1 cellular context compared by ENCODE assay signal in the genomic region with DNA sequence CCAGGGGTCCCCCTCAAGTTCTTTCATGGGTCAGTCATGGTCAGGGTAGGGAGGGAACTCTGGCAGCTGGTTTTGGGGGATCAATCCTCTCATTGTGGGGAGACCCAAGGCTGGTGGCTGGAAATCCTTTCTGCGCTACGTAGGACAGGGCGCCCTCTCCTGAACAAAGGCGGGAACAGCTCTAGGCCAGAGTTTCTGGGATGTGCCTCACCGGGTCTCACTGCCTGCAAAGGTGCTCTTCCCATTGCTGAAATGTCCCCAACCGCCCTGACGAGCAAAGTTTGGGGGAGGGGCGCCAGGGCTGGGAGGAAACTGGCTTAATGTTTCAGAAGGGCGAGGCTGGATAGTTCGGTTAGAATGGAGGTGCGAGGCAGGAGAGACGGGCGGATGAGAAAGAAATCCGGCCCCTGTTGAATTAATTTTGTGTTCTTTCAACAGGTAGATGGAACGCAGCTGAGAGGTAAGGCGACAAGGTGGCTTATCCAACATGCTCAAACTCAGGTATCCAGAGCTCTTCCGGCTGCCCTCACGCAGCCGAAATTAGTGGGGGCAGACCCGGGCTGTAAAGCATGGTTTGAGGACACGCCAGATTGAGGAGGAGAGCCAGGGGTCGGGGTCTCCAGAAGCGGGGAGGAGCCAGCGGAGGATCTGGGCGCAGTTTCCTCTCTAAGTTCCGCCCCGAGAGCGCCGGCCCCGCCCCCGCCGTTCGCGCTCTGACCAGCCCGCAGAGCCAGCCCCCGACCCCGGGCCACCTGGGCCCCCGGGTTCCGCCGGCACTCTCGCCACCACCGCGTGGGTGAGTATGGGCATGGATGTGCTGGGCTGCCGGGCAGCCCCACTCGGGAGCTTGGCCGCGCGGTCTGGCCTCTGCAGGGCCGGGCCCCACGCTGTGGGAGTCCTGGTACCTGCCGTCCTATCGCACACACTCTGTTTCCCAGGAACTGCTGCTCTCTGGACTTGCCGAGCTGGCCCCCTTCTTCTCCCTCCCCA.
TF ChIP-seq lines count a peak whose summit lies in the region.

PGAP2 (plus strand) TSS at position 705 of the 990 bp plus-strand sequence. CDS start 2,700 bp downstream, outside the sequence.

TF ChIP-seq in K562, 482 proteins besides CTCF, POLR2A, EP300 and RAD21 (continues in another document):
- TF ChIP-seq, protein P1, sequence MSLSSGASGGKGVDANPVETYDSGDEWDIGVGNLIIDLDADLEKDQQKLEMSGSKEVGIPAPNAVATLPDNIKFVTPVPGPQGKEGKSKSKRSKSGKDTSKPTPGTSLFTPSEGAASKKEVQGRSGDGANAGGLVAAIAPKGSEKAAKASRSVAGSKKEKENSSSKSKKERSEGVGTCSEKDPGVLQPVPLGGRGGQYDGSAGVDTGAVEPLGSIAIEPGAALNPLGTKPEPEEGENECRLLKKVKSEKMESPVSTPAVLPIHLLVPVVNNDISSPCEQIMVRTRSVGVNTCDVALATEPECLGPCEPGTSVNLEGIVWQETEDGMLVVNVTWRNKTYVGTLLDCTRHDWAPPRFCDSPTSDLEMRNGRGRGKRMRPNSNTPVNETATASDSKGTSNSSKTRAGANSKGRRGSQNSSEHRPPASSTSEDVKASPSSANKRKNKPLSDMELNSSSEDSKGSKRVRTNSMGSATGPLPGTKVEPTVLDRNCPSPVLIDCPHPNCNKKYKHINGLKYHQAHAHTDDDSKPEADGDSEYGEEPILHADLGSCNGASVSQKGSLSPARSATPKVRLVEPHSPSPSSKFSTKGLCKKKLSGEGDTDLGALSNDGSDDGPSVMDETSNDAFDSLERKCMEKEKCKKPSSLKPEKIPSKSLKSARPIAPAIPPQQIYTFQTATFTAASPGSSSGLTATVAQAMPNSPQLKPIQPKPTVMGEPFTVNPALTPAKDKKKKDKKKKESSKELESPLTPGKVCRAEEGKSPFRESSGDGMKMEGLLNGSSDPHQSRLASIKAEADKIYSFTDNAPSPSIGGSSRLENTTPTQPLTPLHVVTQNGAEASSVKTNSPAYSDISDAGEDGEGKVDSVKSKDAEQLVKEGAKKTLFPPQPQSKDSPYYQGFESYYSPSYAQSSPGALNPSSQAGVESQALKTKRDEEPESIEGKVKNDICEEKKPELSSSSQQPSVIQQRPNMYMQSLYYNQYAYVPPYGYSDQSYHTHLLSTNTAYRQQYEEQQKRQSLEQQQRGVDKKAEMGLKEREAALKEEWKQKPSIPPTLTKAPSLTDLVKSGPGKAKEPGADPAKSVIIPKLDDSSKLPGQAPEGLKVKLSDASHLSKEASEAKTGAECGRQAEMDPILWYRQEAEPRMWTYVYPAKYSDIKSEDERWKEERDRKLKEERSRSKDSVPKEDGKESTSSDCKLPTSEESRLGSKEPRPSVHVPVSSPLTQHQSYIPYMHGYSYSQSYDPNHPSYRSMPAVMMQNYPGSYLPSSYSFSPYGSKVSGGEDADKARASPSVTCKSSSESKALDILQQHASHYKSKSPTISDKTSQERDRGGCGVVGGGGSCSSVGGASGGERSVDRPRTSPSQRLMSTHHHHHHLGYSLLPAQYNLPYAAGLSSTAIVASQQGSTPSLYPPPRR (CRISPR knock-in tag; IDR thresholded peaks at IDR 0.05; ENCODE audit: borderline replicate concordance) = 0 out of 2 replicates have a peak, but pooled peaks have one; percentile 27
- TF ChIP-seq CXXC5 (CRISPR knock-in tag; IDR thresholded peaks at IDR 0.05) (peak; percentile 39; the same call in 1 of the 2 replicates), CHAMP1 (IDR thresholded peaks at IDR 0.05) (peak; percentile 39; the same call in 1 of the 2 replicates), ARNT (IDR thresholded peaks at IDR 0.05) (0 out of 4 replicates have a peak, but pooled peaks of 1 of the 2 experiments have one; percentile 25), HMGN3 (IDR thresholded peaks at IDR 0.05; ENCODE audit: borderline replicate concordance, extremely low read depth, insufficient read length, low read depth, low read length) (peak; percentile 60), CBX3 (IDR thresholded peaks at IDR 0.05; ENCODE audit: borderline replicate concordance in 1 of 2, low read length in 2 of 2) (no peak), TAF7 (tag; IDR thresholded peaks at IDR 0.05) (no peak), HDAC1 (IDR thresholded peaks at IDR 0.05) (peak in 1 of 2 experiments; percentile 12; a peak in 3 of 4 replicates), SOX6 (IDR thresholded peaks at IDR 0.05) (peak; percentile 42; the same call in 1 of the 2 replicates), ZNF431 (CRISPR knock-in tag; IDR thresholded peaks at IDR 0.05) (no peak), TCF3 (CRISPR knock-in tag; IDR thresholded peaks at IDR 0.05) (peak; percentile 17; the same call in 1 of the 2 replicates), DPF2 (IDR thresholded peaks at IDR 0.05) (0 out of 2 replicates have a peak, but pooled peaks have one; percentile 18), ZNF217 (CRISPR knock-in tag; IDR thresholded peaks at IDR 0.05) (no peak), CCNT2 (IDR thresholded peaks at IDR 0.05; ENCODE audit: borderline replicate concordance, extremely low read depth, insufficient read length, low read depth, low read length) (peak; percentile 52), TEAD1 (CRISPR knock-in tag; IDR thresholded peaks at IDR 0.05) (peak in 1 of 2 experiments; percentile 67; a peak in 2 of 4 replicates), GTF2F1 (IDR thresholded peaks at IDR 0.05; ENCODE audit: low read depth, low read length) (no peak), BRD4 (IDR thresholded peaks at IDR 0.05) (no peak), RBBP5 (IDR thresholded peaks at IDR 0.05; ENCODE audit: borderline replicate concordance, insufficient read depth, low read length, poor library complexity, severe bottlenecking) (peak; percentile 26), RNF2 (IDR thresholded peaks at IDR 0.05) (0 out of 2 replicates have a peak, but pooled peaks have one; percentile 17), TAF1 (IDR thresholded peaks at IDR 0.05; ENCODE audit: control insufficient read depth, extremely low read depth, insufficient read depth, low read length, severe bottlenecking) (peak; percentile 15), CREM (IDR thresholded peaks at IDR 0.05; ENCODE audit: low read depth) (peak; percentile 79), CTBP1 (IDR thresholded peaks at IDR 0.05; ENCODE audit: borderline replicate concordance) (peak; percentile 94), SMC3 (conservative IDR thresholded peaks at IDR 0.05; ENCODE audit: insufficient read depth, low read depth, low read length) (peak; percentile 57), VEZF1 (CRISPR knock-in tag; IDR thresholded peaks at IDR 0.05) (peak; percentile 41), ETS1 (conservative IDR thresholded peaks at IDR 0.05; ENCODE audit: control insufficient read depth, low read depth, low read length) (0 out of 2 replicates have a peak, but pooled peaks have one; percentile 75), FOXP1 (CRISPR knock-in tag; IDR thresholded peaks at IDR 0.05) (no peak), LEF1 (IDR thresholded peaks at IDR 0.05) (peak; percentile 47; the same call in 1 of the 2 replicates), ZFX (CRISPR knock-in tag; IDR thresholded peaks at IDR 0.05) (0 out of 2 replicates have a peak, but pooled peaks have one; percentile 25), ZHX1 (conservative IDR thresholded peaks at IDR 0.05; ENCODE audit: low read length) (no peak), MAZ (CRISPR knock-in tag; conservative IDR thresholded peaks at IDR 0.05 in 1 of 2, IDR thresholded peaks at IDR 0.05 in 1 of 2) (peak in 1 of 2 experiments; percentile 69; a peak in 2 of 4 replicates), MTA1 (IDR thresholded peaks at IDR 0.05; ENCODE audit: borderline replicate concordance) (0 out of 2 replicates have a peak, but pooled peaks have one; percentile 44)
- TF ChIP-seq, protein P2, sequence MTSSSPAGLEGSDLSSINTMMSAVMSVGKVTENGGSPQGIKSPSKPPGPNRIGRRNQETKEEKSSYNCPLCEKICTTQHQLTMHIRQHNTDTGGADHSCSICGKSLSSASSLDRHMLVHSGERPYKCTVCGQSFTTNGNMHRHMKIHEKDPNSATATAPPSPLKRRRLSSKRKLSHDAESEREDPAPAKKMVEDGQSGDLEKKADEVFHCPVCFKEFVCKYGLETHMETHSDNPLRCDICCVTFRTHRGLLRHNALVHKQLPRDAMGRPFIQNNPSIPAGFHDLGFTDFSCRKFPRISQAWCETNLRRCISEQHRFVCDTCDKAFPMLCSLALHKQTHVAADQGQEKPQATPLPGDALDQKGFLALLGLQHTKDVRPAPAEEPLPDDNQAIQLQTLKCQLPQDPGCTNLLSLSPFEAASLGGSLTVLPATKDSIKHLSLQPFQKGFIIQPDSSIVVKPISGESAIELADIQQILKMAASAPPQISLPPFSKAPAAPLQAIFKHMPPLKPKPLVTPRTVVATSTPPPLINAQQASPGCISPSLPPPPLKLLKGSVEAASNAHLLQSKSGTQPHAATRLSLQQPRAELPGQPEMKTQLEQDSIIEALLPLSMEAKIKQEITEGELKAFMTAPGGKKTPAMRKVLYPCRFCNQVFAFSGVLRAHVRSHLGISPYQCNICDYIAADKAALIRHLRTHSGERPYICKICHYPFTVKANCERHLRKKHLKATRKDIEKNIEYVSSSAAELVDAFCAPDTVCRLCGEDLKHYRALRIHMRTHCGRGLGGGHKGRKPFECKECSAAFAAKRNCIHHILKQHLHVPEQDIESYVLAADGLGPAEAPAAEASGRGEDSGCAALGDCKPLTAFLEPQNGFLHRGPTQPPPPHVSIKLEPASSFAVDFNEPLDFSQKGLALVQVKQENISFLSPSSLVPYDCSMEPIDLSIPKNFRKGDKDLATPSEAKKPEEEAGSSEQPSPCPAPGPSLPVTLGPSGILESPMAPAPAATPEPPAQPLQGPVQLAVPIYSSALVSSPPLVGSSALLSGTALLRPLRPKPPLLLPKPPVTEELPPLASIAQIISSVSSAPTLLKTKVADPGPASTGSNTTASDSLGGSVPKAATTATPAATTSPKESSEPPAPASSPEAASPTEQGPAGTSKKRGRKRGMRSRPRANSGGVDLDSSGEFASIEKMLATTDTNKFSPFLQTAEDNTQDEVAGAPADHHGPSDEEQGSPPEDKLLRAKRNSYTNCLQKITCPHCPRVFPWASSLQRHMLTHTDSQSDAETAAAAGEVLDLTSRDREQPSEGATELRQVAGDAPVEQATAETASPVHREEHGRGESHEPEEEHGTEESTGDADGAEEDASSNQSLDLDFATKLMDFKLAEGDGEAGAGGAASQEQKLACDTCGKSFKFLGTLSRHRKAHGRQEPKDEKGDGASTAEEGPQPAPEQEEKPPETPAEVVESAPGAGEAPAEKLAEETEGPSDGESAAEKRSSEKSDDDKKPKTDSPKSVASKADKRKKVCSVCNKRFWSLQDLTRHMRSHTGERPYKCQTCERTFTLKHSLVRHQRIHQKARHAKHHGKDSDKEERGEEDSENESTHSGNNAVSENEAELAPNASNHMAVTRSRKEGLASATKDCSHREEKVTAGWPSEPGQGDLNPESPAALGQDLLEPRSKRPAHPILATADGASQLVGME (CRISPR knock-in tag; IDR thresholded peaks at IDR 0.05) = no peak
